ENCODE assay signal across 2 cellular contexts in genomic region chr16:4699030-4699556, GRCh38.
TF ChIP-seq lines count a peak whose summit lies in the region.

No MANE protein-coding gene starts in this region.

TF ChIP-seq in K562, 482 proteins besides CTCF, POLR2A, EP300 and RAD21:
- 0 out of 2 replicates have a peak, but pooled peaks have one; percentile 9 for TF ChIP-seq RBFOX2 (IDR thresholded peaks at IDR 0.05; ENCODE audit: low read depth, low read length)
- no peak for TF ChIP-seq HIVEP1 (CRISPR knock-in tag; IDR thresholded peaks at IDR 0.05)
- peak; percentile 37 for TF ChIP-seq POLR2G (IDR thresholded peaks at IDR 0.05; ENCODE audit: low read depth, low read length)

TF ChIP-seq in SK-N-SH treated with all-trans-retinoic acid at 6 μM for 48 hours, 23 proteins besides CTCF, POLR2A, EP300 and RAD21:
- TF ChIP-seq ARNTL (CRISPR knock-in tag; IDR thresholded peaks at IDR 0.05; ENCODE audit: borderline replicate concordance, low read depth): no peak
- TF ChIP-seq, protein P1, sequence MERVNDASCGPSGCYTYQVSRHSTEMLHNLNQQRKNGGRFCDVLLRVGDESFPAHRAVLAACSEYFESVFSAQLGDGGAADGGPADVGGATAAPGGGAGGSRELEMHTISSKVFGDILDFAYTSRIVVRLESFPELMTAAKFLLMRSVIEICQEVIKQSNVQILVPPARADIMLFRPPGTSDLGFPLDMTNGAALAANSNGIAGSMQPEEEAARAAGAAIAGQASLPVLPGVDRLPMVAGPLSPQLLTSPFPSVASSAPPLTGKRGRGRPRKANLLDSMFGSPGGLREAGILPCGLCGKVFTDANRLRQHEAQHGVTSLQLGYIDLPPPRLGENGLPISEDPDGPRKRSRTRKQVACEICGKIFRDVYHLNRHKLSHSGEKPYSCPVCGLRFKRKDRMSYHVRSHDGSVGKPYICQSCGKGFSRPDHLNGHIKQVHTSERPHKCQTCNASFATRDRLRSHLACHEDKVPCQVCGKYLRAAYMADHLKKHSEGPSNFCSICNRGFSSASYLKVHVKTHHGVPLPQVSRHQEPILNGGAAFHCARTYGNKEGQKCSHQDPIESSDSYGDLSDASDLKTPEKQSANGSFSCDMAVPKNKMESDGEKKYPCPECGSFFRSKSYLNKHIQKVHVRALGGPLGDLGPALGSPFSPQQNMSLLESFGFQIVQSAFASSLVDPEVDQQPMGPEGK (CRISPR knock-in tag; IDR thresholded peaks at IDR 0.05; ENCODE audit: borderline replicate concordance): no peak
- no peak for TF ChIP-seq PPARA (CRISPR knock-in tag; IDR thresholded peaks at IDR 0.05; ENCODE audit: borderline replicate concordance)
- TF ChIP-seq, protein P2, sequence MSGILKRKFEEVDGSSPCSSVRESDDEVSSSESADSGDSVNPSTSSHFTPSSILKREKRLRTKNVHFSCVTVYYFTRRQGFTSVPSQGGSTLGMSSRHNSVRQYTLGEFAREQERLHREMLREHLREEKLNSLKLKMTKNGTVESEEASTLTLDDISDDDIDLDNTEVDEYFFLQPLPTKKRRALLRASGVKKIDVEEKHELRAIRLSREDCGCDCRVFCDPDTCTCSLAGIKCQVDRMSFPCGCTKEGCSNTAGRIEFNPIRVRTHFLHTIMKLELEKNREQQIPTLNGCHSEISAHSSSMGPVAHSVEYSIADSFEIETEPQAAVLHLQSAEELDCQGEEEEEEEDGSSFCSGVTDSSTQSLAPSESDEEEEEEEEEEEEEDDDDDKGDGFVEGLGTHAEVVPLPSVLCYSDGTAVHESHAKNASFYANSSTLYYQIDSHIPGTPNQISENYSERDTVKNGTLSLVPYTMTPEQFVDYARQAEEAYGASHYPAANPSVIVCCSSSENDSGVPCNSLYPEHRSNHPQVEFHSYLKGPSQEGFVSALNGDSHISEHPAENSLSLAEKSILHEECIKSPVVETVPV (CRISPR knock-in tag; IDR thresholded peaks at IDR 0.05): no peak
- no peak for TF ChIP-seq ZNF8 (CRISPR knock-in tag; IDR thresholded peaks at IDR 0.05)
- TF ChIP-seq OSR1 (CRISPR knock-in tag; IDR thresholded peaks at IDR 0.05): no peak
- TF ChIP-seq GLIS3 (CRISPR knock-in tag; IDR thresholded peaks at IDR 0.05): no peak
- TF ChIP-seq ZFP30 (CRISPR knock-in tag; IDR thresholded peaks at IDR 0.05): no peak
- no peak for TF ChIP-seq RARB (CRISPR knock-in tag; IDR thresholded peaks at IDR 0.05)
